ENCODE assay signal across 1 cellular context in the genomic region with DNA sequence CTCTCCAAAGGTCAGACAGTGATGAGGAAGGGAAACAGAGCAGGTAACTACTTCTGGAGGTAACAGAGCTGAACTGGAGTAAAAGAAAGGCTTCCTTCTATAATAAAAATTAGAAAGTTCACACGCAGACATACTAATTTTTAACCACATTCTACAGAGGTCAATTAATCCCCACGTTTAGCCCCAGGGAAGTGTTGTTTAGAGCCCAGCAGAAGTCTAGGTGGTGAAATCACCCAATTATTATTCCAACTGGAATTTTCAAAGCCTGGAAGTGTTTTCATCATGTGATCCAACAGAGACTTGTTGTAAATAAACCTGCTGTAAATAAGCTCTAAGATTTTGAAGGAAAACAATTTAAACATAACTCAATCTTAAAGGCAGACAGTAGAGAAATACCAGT.
TF ChIP-seq lines count a peak whose summit lies in the region.

No MANE protein-coding gene starts in this region.

TF ChIP-seq in H1, 55 proteins besides CTCF, POLR2A, EP300 and RAD21 (continued from another document):
- TF ChIP-seq TAF7 (optimal IDR thresholded peaks at IDR 0.05; ENCODE audit: borderline replicate concordance, low read depth, low read length) (no peak), YY1 (IDR thresholded peaks at IDR 0.05; ENCODE audit: low read depth, low read length) (no peak), SIX5 (IDR thresholded peaks at IDR 0.05; ENCODE audit: low read depth, low read length) (no peak), FOSL1 (IDR thresholded peaks at IDR 0.05; ENCODE audit: insufficient read depth, low read depth, low read length) (no peak), CBX5 (IDR thresholded peaks at IDR 0.05; ENCODE audit: low read depth, low read length) (no peak), JUN (IDR thresholded peaks at IDR 0.05; ENCODE audit: low read depth, low read length) (no peak)
